Comparison of ENCODE assay signal across 1 cellular context in the genomic region with DNA sequence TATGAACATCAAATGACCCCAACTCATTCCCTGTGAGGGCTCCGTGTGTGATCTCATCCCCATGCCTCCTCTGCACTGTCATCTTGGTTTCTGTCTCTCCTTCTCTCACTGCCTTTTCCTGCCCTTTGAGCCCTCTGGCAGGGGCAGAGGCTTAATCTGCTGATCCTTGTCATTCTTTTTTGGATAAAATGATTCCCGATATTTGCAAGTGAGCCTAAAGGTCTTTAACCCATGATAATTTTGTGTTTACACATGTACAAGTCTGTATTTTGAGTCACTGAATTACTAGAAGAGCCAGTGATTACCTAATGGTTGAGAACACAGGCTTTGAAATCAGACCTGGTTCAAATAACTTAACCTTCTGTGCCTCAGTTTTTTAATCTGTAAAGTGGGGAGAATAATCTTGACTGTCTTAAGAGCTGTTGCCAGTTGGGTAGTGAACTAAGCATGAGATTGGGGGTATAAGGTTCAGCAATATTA.
TF ChIP-seq lines count a peak whose summit lies in the region.

No MANE protein-coding gene starts in this region.

TF ChIP-seq in GM12878, 131 proteins besides CTCF, POLR2A, EP300 and RAD21:
- TF ChIP-seq HCFC1 (IDR thresholded peaks at IDR 0.05; ENCODE audit: low read length) = no peak
- no peak for TF ChIP-seq RCOR1 (conservative IDR thresholded peaks at IDR 0.05; ENCODE audit: low read depth, low read length)
- TF ChIP-seq YBX1 (IDR thresholded peaks at IDR 0.05) = no peak
- TF ChIP-seq, protein P1, sequence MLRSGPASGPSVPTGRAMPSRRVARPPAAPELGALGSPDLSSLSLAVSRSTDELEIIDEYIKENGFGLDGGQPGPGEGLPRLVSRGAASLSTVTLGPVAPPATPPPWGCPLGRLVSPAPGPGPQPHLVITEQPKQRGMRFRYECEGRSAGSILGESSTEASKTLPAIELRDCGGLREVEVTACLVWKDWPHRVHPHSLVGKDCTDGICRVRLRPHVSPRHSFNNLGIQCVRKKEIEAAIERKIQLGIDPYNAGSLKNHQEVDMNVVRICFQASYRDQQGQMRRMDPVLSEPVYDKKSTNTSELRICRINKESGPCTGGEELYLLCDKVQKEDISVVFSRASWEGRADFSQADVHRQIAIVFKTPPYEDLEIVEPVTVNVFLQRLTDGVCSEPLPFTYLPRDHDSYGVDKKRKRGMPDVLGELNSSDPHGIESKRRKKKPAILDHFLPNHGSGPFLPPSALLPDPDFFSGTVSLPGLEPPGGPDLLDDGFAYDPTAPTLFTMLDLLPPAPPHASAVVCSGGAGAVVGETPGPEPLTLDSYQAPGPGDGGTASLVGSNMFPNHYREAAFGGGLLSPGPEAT (IDR thresholded peaks at IDR 0.05; ENCODE audit: low read depth) = no peak
- no peak for TF ChIP-seq EZH2 (IDR thresholded peaks at IDR 0.05; ENCODE audit: borderline replicate concordance, control insufficient read depth, low read depth, low read length)
- TF ChIP-seq ZSCAN29 (IDR thresholded peaks at IDR 0.05) = no peak
- TF ChIP-seq, protein P2, sequence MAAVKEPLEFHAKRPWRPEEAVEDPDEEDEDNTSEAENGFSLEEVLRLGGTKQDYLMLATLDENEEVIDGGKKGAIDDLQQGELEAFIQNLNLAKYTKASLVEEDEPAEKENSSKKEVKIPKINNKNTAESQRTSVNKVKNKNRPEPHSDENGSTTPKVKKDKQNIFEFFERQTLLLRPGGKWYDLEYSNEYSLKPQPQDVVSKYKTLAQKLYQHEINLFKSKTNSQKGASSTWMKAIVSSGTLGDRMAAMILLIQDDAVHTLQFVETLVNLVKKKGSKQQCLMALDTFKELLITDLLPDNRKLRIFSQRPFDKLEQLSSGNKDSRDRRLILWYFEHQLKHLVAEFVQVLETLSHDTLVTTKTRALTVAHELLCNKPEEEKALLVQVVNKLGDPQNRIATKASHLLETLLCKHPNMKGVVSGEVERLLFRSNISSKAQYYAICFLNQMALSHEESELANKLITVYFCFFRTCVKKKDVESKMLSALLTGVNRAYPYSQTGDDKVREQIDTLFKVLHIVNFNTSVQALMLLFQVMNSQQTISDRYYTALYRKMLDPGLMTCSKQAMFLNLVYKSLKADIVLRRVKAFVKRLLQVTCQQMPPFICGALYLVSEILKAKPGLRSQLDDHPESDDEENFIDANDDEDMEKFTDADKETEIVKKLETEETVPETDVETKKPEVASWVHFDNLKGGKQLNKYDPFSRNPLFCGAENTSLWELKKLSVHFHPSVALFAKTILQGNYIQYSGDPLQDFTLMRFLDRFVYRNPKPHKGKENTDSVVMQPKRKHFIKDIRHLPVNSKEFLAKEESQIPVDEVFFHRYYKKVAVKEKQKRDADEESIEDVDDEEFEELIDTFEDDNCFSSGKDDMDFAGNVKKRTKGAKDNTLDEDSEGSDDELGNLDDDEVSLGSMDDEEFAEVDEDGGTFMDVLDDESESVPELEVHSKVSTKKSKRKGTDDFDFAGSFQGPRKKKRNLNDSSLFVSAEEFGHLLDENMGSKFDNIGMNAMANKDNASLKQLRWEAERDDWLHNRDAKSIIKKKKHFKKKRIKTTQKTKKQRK (IDR thresholded peaks at IDR 0.05; ENCODE audit: low read depth, low read length) = no peak
- TF ChIP-seq RUNX3 (IDR thresholded peaks at IDR 0.05; ENCODE audit: low read length) = no peak
- no peak for TF ChIP-seq ZNF274 (IDR thresholded peaks at IDR 0.05; ENCODE audit: insufficient read depth, insufficient read length)
- no peak for TF ChIP-seq ESRRA (IDR thresholded peaks at IDR 0.05; ENCODE audit: low read length)
- no peak for TF ChIP-seq MYB (IDR thresholded peaks at IDR 0.05; ENCODE audit: borderline replicate concordance, low read depth, low read length)
